Comparison of ENCODE assay signal across 9 cellular contexts in genomic region chr14:32896979-32897723, GRCh38. TPM values are rescaled to one million over a fixed set of nuclear protein-coding genes. Genes with fewer than 3 reads are reported as not detected.
DNase-seq lines count a peak whose midpoint lies in the region; ATAC-seq lines count a peak whose summit lies in the region.
"Had no signal": no experiment of that assay in that cellular context is flagged by ENCODE, and none has a peak within 500 bp of the region (broad histone marks: within the 10 kb centered on the region; RNA-seq: fewer than 3 reads in every experiment).

No MANE protein-coding gene starts in this region.

- intact Hi-C loops in activated CD4-positive, alpha-beta memory T cell treated with anti-CD3 and anti-CD28 coated beads for 36 hours (cut with micrococcal nuclease): no loop called here
- intact Hi-C loops in right cardiac atrium (cut with DNase I): no loop called here

- WGBS in right cardiac atrium: 37% methylated on average over 11 of the region's 11 CpGs

- H3K4me3 Mint-ChIP-seq in activated CD4-positive, alpha-beta memory T cell treated with anti-CD3 and anti-CD28 coated beads for 36 hours: peak overlapping the region; percentile 66

- DNase-seq in NCI-H510A treated with DMSO at 0.1 percent for 48 hours (lab: John Stamatoyannopoulos, UW) (peak; percentile 34), NCI-H510A (lab: John Stamatoyannopoulos, UW) (no peak), right cardiac atrium (no peak), smooth muscle cell of the brain vasculature (ENCODE audit: low read depth, low spot score) (peak; percentile 13), iPS-NIHi7 (ENCODE audit: extremely low spot score) (no peak)
- DNase-seq in activated CD4-positive, alpha-beta memory T cell treated with anti-CD3 and anti-CD28 coated beads for 36 hours: no peak

- CTCF ChIA-PET in activated CD4-positive, alpha-beta memory T cell treated with anti-CD3 and anti-CD28 coated beads for 36 hours (lab: Charles Lee): no interaction called here

- H3K27me3 ChIP-seq in right cardiac atrium (ENCODE audit: control insufficient read depth, insufficient read depth): no peaks in the 10 kb centered on the region

- H3K9me3 ChIP-seq in right cardiac atrium (ENCODE audit: control insufficient read depth, low read length): no peaks in the 10 kb centered on the region

- H3K27me3 Mint-ChIP-seq in activated CD4-positive, alpha-beta memory T cell treated with anti-CD3 and anti-CD28 coated beads for 36 hours: no peaks in the 10 kb centered on the region

- H3K4me1 ChIP-seq in right cardiac atrium (ENCODE audit: control insufficient read depth, insufficient read depth, low read length): no peaks in the 10 kb centered on the region

- peaks cover 6% of the 10 kb centered on the region for H3K4me1 Mint-ChIP-seq in activated CD4-positive, alpha-beta memory T cell treated with anti-CD3 and anti-CD28 coated beads for 36 hours (ENCODE audit: low read depth)

- no peaks in the 10 kb centered on the region for H3K9me3 Mint-ChIP-seq in activated CD4-positive, alpha-beta memory T cell treated with anti-CD3 and anti-CD28 coated beads for 36 hours

- H3K27ac Mint-ChIP-seq in activated CD4-positive, alpha-beta memory T cell treated with anti-CD3 and anti-CD28 coated beads for 36 hours: no peak overlapping the region

- H3K27ac ChIP-seq in right cardiac atrium (ENCODE audit: low read length): no peak overlapping the region

- ATAC-seq in right cardiac atrium: peak; percentile 59 to 71
- ATAC-seq in HG03175 (IDR thresholded peaks at IDR 0.05; ENCODE audit: unreplicated experiment): no peak
- no peak for ATAC-seq in HG02623 (IDR thresholded peaks at IDR 0.05; ENCODE audit: unreplicated experiment)

- H3K36me3 Mint-ChIP-seq in activated CD4-positive, alpha-beta memory T cell treated with anti-CD3 and anti-CD28 coated beads for 36 hours: no peaks in the 10 kb centered on the region

- peak overlapping the region; percentile 82 for H3K4me3 ChIP-seq in right cardiac atrium (ENCODE audit: low read length)

- POLR2A ChIA-PET in activated CD4-positive, alpha-beta memory T cell treated with anti-CD3 and anti-CD28 coated beads for 36 hours (lab: Charles Lee): no interaction called here

RNA-seq across cellular contexts. Expression of gene NPAS3, which starts 41.5 kb away (rescaled TPM):
- total RNA-seq in activated CD4-positive, alpha-beta memory T cell treated with anti-CD3 and anti-CD28 coated beads for 36 hours: not detected
- total RNA-seq in right cardiac atrium: 1 to 10 TPM; 2.8 to 5.7 (median 4.4) TPM
- polyA plus RNA-seq in right cardiac atrium: 0.48 TPM
- total RNA-seq: activated CD8-positive, alpha-beta memory T cell treated with anti-CD3 and anti-CD28 coated beads for 36 hours had no signal

Comparison
In these comparisons a context has a peak if more than half of its experiments do, and no peak if none do; other contexts are left out.
1. DNase-seq: peak in NCI-H510A treated with DMSO at 0.1 percent for 48 hours (single experiment) and smooth muscle cell of the brain vasculature (single experiment); none in NCI-H510A (single experiment), activated CD4-positive, alpha-beta memory T cell treated with anti-CD3 and anti-CD28 coated beads for 36 hours (single experiment), right cardiac atrium (0 of 3) and iPS-NIHi7 (single experiment).
2. ATAC-seq: peak in right cardiac atrium (2 of 2); none in HG03175 (single experiment) and HG02623 (single experiment).